ENCODE assay signal across 8 cellular contexts in genomic region chr3:99523446-99523845, GRCh38.
"Had no signal": no experiment of that assay in that cellular context is flagged by ENCODE, and none has a peak within 500 bp of the region (broad histone marks: within the 10 kb centered on the region; RNA-seq: fewer than 3 reads in every experiment).

No MANE protein-coding gene starts in this region.

- H3K9ac ChIP-seq: GM23248 had no signal

- H3K36me3 ChIP-seq: HAP-1 had no signal

- H3K4me3 Mint-ChIP-seq: HFFc6 had no signal

- H3K4me3 ChIP-seq: GM23248, HAP-1, K562 had no signal

- H3K4me1 ChIP-seq: HAP-1 had no signal

- H3K27ac Mint-ChIP-seq: HFFc6 had no signal

- H3K27ac ChIP-seq: GM23248 had no signal

- DNase-seq: GM23248, GOT3, H7, HFFc6, IMR-90, KG1 had no signal

- H3K9me3 ChIP-seq: HAP-1 had no signal
